Comparison of ENCODE assay signal across 9 cellular contexts in the genomic region with DNA sequence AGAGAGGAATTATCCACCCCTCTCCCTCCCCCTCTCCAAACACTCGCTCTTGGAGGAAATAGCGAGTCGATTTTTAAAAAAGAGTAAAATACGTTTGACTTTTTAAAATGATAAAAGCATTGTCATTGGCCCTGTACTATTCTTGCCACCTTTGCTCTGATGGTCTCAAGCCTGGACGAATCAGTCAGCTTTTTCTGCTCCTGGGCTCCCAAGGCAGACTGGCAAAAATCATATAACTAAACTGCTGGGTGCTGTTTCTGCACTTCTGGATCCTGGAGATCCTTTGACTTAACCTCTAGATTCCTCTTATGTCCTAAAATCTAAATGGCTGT. TPM values are rescaled to one million over a fixed set of nuclear protein-coding genes. Genes with fewer than 3 reads are reported as not detected.
DNase-seq lines count a peak whose midpoint lies in the region; ATAC-seq and TF ChIP-seq lines count a peak whose summit lies in the region.
"Had no signal": no experiment of that assay in that cellular context is flagged by ENCODE, and none has a peak within 500 bp of the region (broad histone marks: within the 10 kb centered on the region; RNA-seq: fewer than 3 reads in every experiment).

No MANE protein-coding gene starts in this region.

- H3K79me2 ChIP-seq in osteoblast (ENCODE audit: insufficient read depth, low read length) = peaks cover 63% of the 10 kb centered on the region

- H3K9me3 ChIP-seq in MG63 = no peaks in the 10 kb centered on the region
- H3K9me3 ChIP-seq in osteoblast (ENCODE audit: low read depth, low read length) = no peaks in the 10 kb centered on the region
- no peaks in the 10 kb centered on the region for H3K9me3 ChIP-seq in T-helper 17 cell (ENCODE audit: control insufficient read depth, low read length, poor library complexity, severe bottlenecking)

- H3K36me3 ChIP-seq in MG63 (no peaks in the 10 kb centered on the region; the same call in none of the 2 replicates), osteoblast (ENCODE audit: insufficient read depth, low read length) (peaks cover 17% of the 10 kb centered on the region)

- H3K27ac Mint-ChIP-seq in CD14-positive monocyte = no peak overlapping the region
- no peak overlapping the region for H3K27ac Mint-ChIP-seq in T-helper 17 cell
- H3K27ac Mint-ChIP-seq: activated CD4-positive, alpha-beta T cell treated with anti-CD3 and anti-CD28 coated beads for 36 hours had no signal

- H3K4me3 Mint-ChIP-seq in CD14-positive monocyte = peak overlapping the region in 1 of 2 donors; percentile 97
- no peak overlapping the region for H3K4me3 Mint-ChIP-seq in T-helper 17 cell

- H2AFZ ChIP-seq in osteoblast (ENCODE audit: low read length) = no peak overlapping the region

- H3K4me1 Mint-ChIP-seq in CD14-positive monocyte (peaks cover 36% of the 10 kb centered on the region), T-helper 17 cell (peaks cover 26% of the 10 kb centered on the region)

- H3K9me3 Mint-ChIP-seq in CD14-positive monocyte = peaks cover 0 to 7% (median 2%) of the 10 kb centered on the region in 7 donors

- ATAC-seq in GM21390 (IDR thresholded peaks at IDR 0.05; ENCODE audit: unreplicated experiment) = no peak
- ATAC-seq in T-helper 17 cell = no peak
- ATAC-seq: activated CD4-positive, alpha-beta T cell treated with anti-CD3 and anti-CD28 coated beads for 36 hours had no signal

- H3K36me3 Mint-ChIP-seq in CD14-positive monocyte (peaks cover 4 to 5% of the 10 kb centered on the region in 2 donors), T-helper 17 cell (ENCODE audit: low read depth) (peaks cover 7% of the 10 kb centered on the region)

- peaks cover 32% of the 10 kb centered on the region for H4K20me1 ChIP-seq in osteoblast (ENCODE audit: insufficient read depth, low read length)

- H3K4me1 ChIP-seq in osteoblast (ENCODE audit: insufficient read depth, low read length) = peaks cover 28% of the 10 kb centered on the region

- H3K27me3 Mint-ChIP-seq in CD14-positive monocyte (ENCODE audit: low read depth in 3 of 3) = peaks cover 40 to 57% (median 48%) of the 10 kb centered on the region in 3 donors
- H3K27me3 Mint-ChIP-seq in T-helper 17 cell = peaks cover 55% of the 10 kb centered on the region

- intact Hi-C loops in CD14-positive monocyte (cut with micrococcal nuclease) = loop anchor here in 1 of 2 donors (10.0 kb wide), 1 partner anchor 288 kb away; no protein-coding TSS in a partner anchor

- no peak for TF ChIP-seq CTCF in AG09309 (IDR thresholded peaks at IDR 0.05; ENCODE audit: control insufficient read depth, insufficient read depth, low read depth, low read length, missing control alignments)
- no peak for TF ChIP-seq CTCF in fibroblast of mammary gland (conservative IDR thresholded peaks at IDR 0.05; ENCODE audit: control insufficient read depth, insufficient read depth, low read depth, low read length)
- no peak for TF ChIP-seq CTCF in osteoblast (IDR thresholded peaks at IDR 0.05; ENCODE audit: extremely low read depth, low read depth, low read length)
- TF ChIP-seq CTCF in CD14-positive monocyte (IDR thresholded peaks at IDR 0.05) = no peak

- peak overlapping the region; percentile 87 for H3K4me2 ChIP-seq in osteoblast (ENCODE audit: insufficient read depth, low read length)

- peak overlapping the region; percentile 67 for H3K4me3 ChIP-seq in AG09309 (ENCODE audit: control insufficient read depth, low read depth, low read length)
- H3K4me3 ChIP-seq in MG63 = peak overlapping the region; percentile 78
- H3K4me3 ChIP-seq in fibroblast of mammary gland (ENCODE audit: control insufficient read depth, low read depth, low read length) = peak overlapping the region; percentile 74
- H3K4me3 ChIP-seq in osteoblast (ENCODE audit: insufficient read depth, low read length) = peak overlapping the region; percentile 97

- H3K27me3 ChIP-seq in MG63 (no peaks in the 10 kb centered on the region), osteoblast (ENCODE audit: insufficient read depth, low read length) (no peaks in the 10 kb centered on the region)

- peak overlapping the region; percentile 83 for H3K27ac ChIP-seq in osteoblast (ENCODE audit: low read depth, low read length)

- no peak for DNase-seq in AG09309 (ENCODE audit: low read depth)
- DNase-seq in MG63 = no peak
- no peak for DNase-seq in fibroblast of mammary gland (ENCODE audit: low read depth)
- no peak for DNase-seq in osteoblast (ENCODE audit: insufficient read length, low spot score, missing footprints)
- DNase-seq in CD14-positive monocyte (ENCODE audit: low spot score) = no peak
- DNase-seq in D341Med (ENCODE audit: low spot score) = no peak
- no peak for DNase-seq in T-helper 17 cell
- DNase-seq: activated CD4-positive, alpha-beta T cell treated with anti-CD3 and anti-CD28 coated beads for 36 hours had no signal

RNA-seq across cellular contexts. Expression of a gene that starts 1.7 kb away (rescaled TPM):
- 26.0 and 30.1 TPM in 2 replicates for total RNA-seq in MG63 (2014; rRNA removed; shearing (Covaris generic); ENCODE audit: low replicate concordance)
- total RNA-seq in osteoblast (137 and 174 TPM in 2 replicates), T-helper 17 cell (under 1 TPM; 0.65 TPM)
- polyA plus RNA-seq in CD14-positive monocyte = 1 to 10 TPM in 1 of 2 donors, under 1 TPM in 1; 0.54 to 4.8 TPM

Comparison
In these comparisons a context has a peak if more than half of its experiments do, and no peak if none do; other contexts are left out.
1. RNA of a gene that starts 1.7 kb away (total RNA-seq): 137 to 174 TPM in osteoblast and 26.0 to 30.1 TPM in MG63; 0.65 TPM in T-helper 17 cell; every median in the first group is over 10 times any median in the second.
2. Peak in every context shown above with its lines, with median percentiles within 50 percentile points of each other: H3K4me3 ChIP-seq.